In genomic region chr4:175961604-175962003, GRCh38 we compare ENCODE assay signal across 16 cellular contexts.
A peak's percentile ranks its signal among the peaks of the same experiment; 100 is the strongest.
DNase-seq lines count a peak whose midpoint lies in the region; ATAC-seq lines count a peak whose summit lies in the region.
"Had no signal": no experiment of that assay in that cellular context is flagged by ENCODE, and none has a peak within 500 bp of the region (broad histone marks: within the 10 kb centered on the region; RNA-seq: fewer than 3 reads in every experiment).

No MANE protein-coding gene starts in this region.

- no peaks in the 10 kb centered on the region for H3K4me1 ChIP-seq in SJCRH30

- ATAC-seq in GM18868 (IDR thresholded peaks at IDR 0.05; ENCODE audit: unreplicated experiment): peak; percentile 98
- peak; percentile 89 for ATAC-seq in GM21515 (IDR thresholded peaks at IDR 0.05; ENCODE audit: unreplicated experiment)
- ATAC-seq in HG03025 (IDR thresholded peaks at IDR 0.05; ENCODE audit: low FRiP score, unreplicated experiment): peak; percentile 71
- peak; percentile 75 for ATAC-seq in HG03571 (IDR thresholded peaks at IDR 0.05; ENCODE audit: unreplicated experiment)
- ATAC-seq: stimulated activated effector memory CD8-positive, alpha-beta T cell treated with anti-CD3 and anti-CD28 coated beads, Interleukin-12 subunit alpha, Interleukin-12 subunit beta, amount 100 ng/mL, for 72 hours had no signal

- no peaks in the 10 kb centered on the region for H3K36me3 ChIP-seq in SJCRH30
- H3K36me3 ChIP-seq: BLaER1 had no signal

- no peaks in the 10 kb centered on the region for H3K9me3 ChIP-seq in SJCRH30 (replicated peaks)
- H3K9me3 ChIP-seq: BLaER1 had no signal

- H3K27ac ChIP-seq in SJCRH30: no peak overlapping the region
- H3K27ac ChIP-seq: BLaER1, epithelial cell of prostate had no signal

- H3K4me3 ChIP-seq in SJCRH30: no peak overlapping the region
- H3K4me3 ChIP-seq: BLaER1, lung had no signal

- DNase-seq in SIG-M5 (lab: John Stamatoyannopoulos, UW) (no peak), HuH-7 (ENCODE audit: low spot score) (no peak), SJCRH30 (no peak)
- DNase-seq in activated CD4-positive, alpha-beta T cell treated with anti-CD3 and anti-CD28 coated beads for 48 hours: no peak
- DNase-seq: activated naive CD4-positive, alpha-beta T cell treated with anti-CD3 and anti-CD28 coated beads, Interleukin-2, amount 50 U/mL, for 16 hours; central memory CD4-positive, alpha-beta T cell; NCI-H1694; SW 1271 had no signal

- H3K27me3 ChIP-seq in SJCRH30: no peaks in the 10 kb centered on the region
- H3K27me3 ChIP-seq: BLaER1 had no signal
